Comparison of ENCODE assay signal across 29 cellular contexts in genomic region chr6:131070061-131070460, GRCh38.
"Had no signal": no experiment of that assay in that cellular context is flagged by ENCODE, and none has a peak within 500 bp of the region (broad histone marks: within the 10 kb centered on the region; RNA-seq: fewer than 3 reads in every experiment).

No MANE protein-coding gene starts in this region.

- H3K9me3 ChIP-seq: Peyer's patch, SJCRH30, SK-N-SH had no signal

- H3K9me2 ChIP-seq: SK-N-SH had no signal

- H3K4me3 ChIP-seq: Peyer's patch, SJCRH30 had no signal

- ATAC-seq: activated CD4-positive, alpha-beta T cell treated with anti-CD3 and anti-CD28 coated beads for 36 hours; activated T-helper 17 cell treated with anti-CD3 and anti-CD28 coated beads, Interleukin-2, amount 50 U/mL, for 72 hours had no signal

- H3K4me1 ChIP-seq: Peyer's patch had no signal

- H3K27me3 ChIP-seq: Peyer's patch, SJCRH30 had no signal

- H3K27me3 Mint-ChIP-seq: activated CD4-positive, alpha-beta T cell treated with anti-CD3 and anti-CD28 coated beads for 36 hours; activated naive CD8-positive, alpha-beta T cell; activated T-helper 17 cell treated with anti-CD3 and anti-CD28 coated beads, Interleukin-2, amount 50 U/mL, for 72 hours; central memory CD8-positive, alpha-beta T cell had no signal

- H3K4me3 Mint-ChIP-seq: activated CD4-positive, alpha-beta memory T cell treated with anti-CD3 and anti-CD28 coated beads, Interleukin-2, amount 10 ng/mL, durations not matched to agents 7 days and 5 days; activated CD4-positive, alpha-beta T cell treated with anti-CD3 and anti-CD28 coated beads for 36 hours; activated naive CD4-positive, alpha-beta T cell treated with anti-CD3 and anti-CD28 coated beads for 36 hours; activated naive CD8-positive, alpha-beta T cell; activated T-helper 17 cell treated with anti-CD3 and anti-CD28 coated beads, Interleukin-2, amount 50 U/mL, for 72 hours; brain; central memory CD8-positive, alpha-beta T cell had no signal

- H3K36me3 ChIP-seq: Peyer's patch, SJCRH30, WERI-Rb-1 had no signal

- H3K9me3 Mint-ChIP-seq: central memory CD8-positive, alpha-beta T cell had no signal

- DNase-seq: activated CD4-positive, alpha-beta memory T cell treated with anti-CD3 and anti-CD28 coated beads, Interleukin-2, amount 10 ng/mL, durations not matched to agents 7 days and 5 days; activated CD4-positive, alpha-beta T cell treated with anti-CD3 and anti-CD28 coated beads for 36 hours; activated CD4-positive, alpha-beta T cell treated with anti-CD3 and anti-CD28 coated beads, Interleukin-2, amount 50 U/mL, for 1 hour; activated gamma-delta T cell; activated naive CD4-positive, alpha-beta T cell treated with anti-CD3 and anti-CD28 coated beads for 36 hours; activated T-cell treated with anti-CD3 and anti-CD28 coated beads for 4 hours; activated T-cell treated with anti-CD3 and anti-CD28 coated beads, Interleukin-2, amount 50 U/mL, for 48 hours; amygdala; MM.1S; NCI-H1105 treated with DMSO at 0.1 percent for 48 hours; NCI-H1436 treated with DMSO at 0.1 percent for 48 hours; NCI-H187; NCI-H2081; NCI-H510A treated with DMSO at 0.1 percent for 48 hours; NCI-H69; NK-92 treated with Interleukin-12 subunit alpha and Interleukin-12 subunit beta, amount 100 ng/mL, for 24 hours; OCI-M1; Peyer's patch; Right ventricle myocardium superior; SJCRH30; SK-N-SH; T-helper 1 cell; WERI-Rb-1 had no signal

- H3K36me3 Mint-ChIP-seq: activated naive CD8-positive, alpha-beta T cell; brain had no signal

- H3K27ac Mint-ChIP-seq: activated CD4-positive, alpha-beta memory T cell treated with anti-CD3 and anti-CD28 coated beads, Interleukin-2, amount 10 ng/mL, durations not matched to agents 7 days and 5 days; activated CD4-positive, alpha-beta T cell treated with anti-CD3 and anti-CD28 coated beads for 36 hours; activated naive CD4-positive, alpha-beta T cell treated with anti-CD3 and anti-CD28 coated beads for 36 hours; activated naive CD8-positive, alpha-beta T cell; activated T-helper 17 cell treated with anti-CD3 and anti-CD28 coated beads, Interleukin-2, amount 50 U/mL, for 72 hours; brain had no signal

- H3K4me2 ChIP-seq: SK-N-SH had no signal

- H3K9ac ChIP-seq: SK-N-SH had no signal

- FAIRE-seq: astrocyte had no signal

- H3K27ac ChIP-seq: Peyer's patch, RWPE1, SJCRH30, WERI-Rb-1 had no signal

- H3K4me1 Mint-ChIP-seq: activated CD4-positive, alpha-beta memory T cell treated with anti-CD3 and anti-CD28 coated beads, Interleukin-2, amount 10 ng/mL, durations not matched to agents 7 days and 5 days; activated T-helper 17 cell treated with anti-CD3 and anti-CD28 coated beads, Interleukin-2, amount 50 U/mL, for 72 hours; central memory CD8-positive, alpha-beta T cell had no signal
